Comparison of ENCODE assay signal across 33 cellular contexts in the genomic region with DNA sequence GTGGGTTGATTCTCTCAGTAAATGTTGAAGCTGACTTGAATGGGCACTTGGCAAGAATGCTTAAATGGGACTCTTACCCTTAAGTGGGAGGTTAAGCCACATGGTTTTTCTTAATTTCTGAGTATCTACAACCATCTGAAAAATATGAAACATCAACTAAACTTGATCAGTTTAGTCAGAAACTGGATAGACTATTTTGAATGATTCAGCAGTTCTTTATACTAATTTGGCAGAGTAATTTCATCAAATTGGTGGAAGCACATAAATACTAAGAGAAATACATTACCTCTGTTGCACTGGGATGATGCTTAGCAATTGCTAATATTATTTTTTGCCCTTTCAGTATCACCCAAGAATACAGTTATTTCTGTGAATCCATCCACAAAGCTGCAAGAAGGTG. TPM values are rescaled to one million over a fixed set of nuclear protein-coding genes. Genes with fewer than 3 reads are reported as not detected.
"Had no signal": no experiment of that assay in that cellular context is flagged by ENCODE, and none has a peak within 500 bp of the region (broad histone marks: within the 10 kb centered on the region; RNA-seq: fewer than 3 reads in every experiment).

No MANE protein-coding gene starts in this region.

- DNase-seq: activated B cell treated with CpG ODN at 0.5 μM for 24 hours; activated CD4-positive, alpha-beta memory T cell treated with anti-CD3 and anti-CD28 coated beads, Interleukin-2, amount 10 ng/mL, durations not matched to agents 7 days and 5 days; activated CD4-positive, alpha-beta T cell treated with anti-CD3 and anti-CD28 coated beads for 1 hour; activated CD4-positive, alpha-beta T cell treated with anti-CD3 and anti-CD28 coated beads for 48 hours; activated CD8-positive, alpha-beta memory T cell treated with anti-CD3 and anti-CD28 coated beads for 24 hours; activated CD8-positive, alpha-beta memory T cell treated with anti-CD3 and anti-CD28 coated beads, Interleukin-2, amount 10 ng/mL, durations not matched to agents 7 days and 5 days; activated CD8-positive, alpha-beta memory T cell treated with anti-CD3 and anti-CD28 coated beads, Interleukin-2, amount 50 U/mL, for 48 hours; activated effector memory CD4-positive, alpha-beta T cell treated with Interleukin-2 at 50 U/mL for 16 hours; activated naive CD4-positive, alpha-beta T cell treated with anti-CD3 and anti-CD28 coated beads, Interleukin-2, amount 10 ng/mL, durations not matched to agents 7 days and 5 days; activated naive CD8-positive, alpha-beta T cell treated with anti-CD3 and anti-CD28 coated beads, Interleukin-2, amount 50 U/mL, for 24 hours; activated T-cell treated with anti-CD3 and anti-CD28 coated beads, Interleukin-2, amount 50 U/mL, for 48 hours; anterior cingulate cortex; brain microvascular endothelial cell; NCI-H1092 treated with DMSO at 0.1 percent for 48 hours; NCI-H1417; NCI-H146; NCI-H187; NCI-H2029 treated with DMSO at 0.1 percent for 48 hours; NCI-H2107; NCI-H2171; NCI-H510A; NCI-H526; NCI-H748 treated with DMSO at 0.1 percent for 48 hours; NK-92 treated with Interleukin-12 subunit alpha and Interleukin-12 subunit beta, amount 100 ng/mL, for 24 hours; PC-3; Peyer's patch; RPMI8226; SHP77 treated with DMSO at 0.1 percent for 48 hours; T-cell; T-helper 17 cell had no signal

- H3K4me1 ChIP-seq: Peyer's patch had no signal

- H3K36me3 ChIP-seq: brain microvascular endothelial cell, Peyer's patch had no signal

- H3K27me3 ChIP-seq: brain microvascular endothelial cell, Peyer's patch, SJSA1 had no signal

- H3K4me3 ChIP-seq: SJSA1 had no signal

- ATAC-seq: activated CD8-positive, alpha-beta memory T cell treated with anti-CD3 and anti-CD28 coated beads, Interleukin-2, amount 10 ng/mL, durations not matched to agents 7 days and 5 days; activated naive CD8-positive, alpha-beta T cell treated with anti-CD3 and anti-CD28 coated beads, Interleukin-2, amount 50 U/mL, for 24 hours; PC-3; SK-N-SH treated with all-trans-retinoic acid at 6 μM for 48 hours; T-cell; T-helper 17 cell had no signal

- H3K9me3 ChIP-seq: Peyer's patch, SJSA1 had no signal

- H3K27ac ChIP-seq: brain microvascular endothelial cell, Peyer's patch, SJSA1, VCaP had no signal

RNA-seq across cellular contexts. Expression of gene VCAM1, which starts 4.7 kb away (rescaled TPM):
- total RNA-seq: activated B cell treated with CpG ODN at 0.5 μM for 24 hours; activated CD4-positive, alpha-beta memory T cell treated with anti-CD3 and anti-CD28 coated beads, Interleukin-2, amount 10 ng/mL, durations not matched to agents 7 days and 5 days; PC-3; T-helper 17 cell had no signal
